24 cellular contexts compared by ENCODE assay signal in the genomic region with DNA sequence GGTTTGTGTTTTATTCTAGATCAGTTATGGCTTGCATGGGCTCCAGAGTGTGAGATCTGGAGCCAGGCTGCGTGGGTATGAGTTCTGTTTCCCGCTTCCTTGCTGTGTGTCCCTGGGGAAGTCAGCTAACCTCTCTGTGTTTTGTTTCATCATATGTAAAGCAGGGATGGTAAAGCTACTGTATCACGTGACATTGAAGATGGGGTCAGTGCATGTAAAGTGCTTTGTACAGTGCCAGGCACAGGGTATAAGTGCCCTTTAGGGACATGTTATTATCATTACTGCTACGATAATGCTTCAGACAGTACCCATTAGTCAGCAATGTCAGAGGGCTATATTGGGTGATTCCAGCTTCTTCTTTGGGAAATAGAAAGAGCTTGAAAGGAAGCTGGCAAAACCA.
"Had no signal": no experiment of that assay in that cellular context is flagged by ENCODE, and none has a peak within 500 bp of the region (broad histone marks: within the 10 kb centered on the region; RNA-seq: fewer than 3 reads in every experiment).

No MANE protein-coding gene starts in this region.

- H3K4me3 ChIP-seq: MG63, SJCRH30 had no signal

- H3K36me3 Mint-ChIP-seq: T-cell had no signal

- H3K27me3 ChIP-seq: MG63, SJCRH30 had no signal

- H3K4me1 Mint-ChIP-seq: T-cell had no signal

- ATAC-seq: Panc1, PC-3, T-cell had no signal

- H3K27ac ChIP-seq: RWPE1, SJCRH30 had no signal

- H3K4me3 Mint-ChIP-seq: T-cell had no signal

- DNase-seq: Karpas-422, KG1, MG63, NCI-H1092, NCI-H1105 treated with DMSO at 0.1 percent for 48 hours, NCI-H1417 treated with DMSO at 0.1 percent for 48 hours, NCI-H146, NCI-H1694 treated with DMSO at 0.1 percent for 48 hours, NCI-H1930, NCI-H2081, NCI-H2107, NCI-H226, NCI-H446, NCI-H510A, NCI-H524 treated with DMSO at 0.1 percent for 48 hours, NCI-H69, NCI-H774, PC-3, SHP77, SJCRH30, SW 1271, T-cell had no signal

- H3K9me3 ChIP-seq: MG63, SJCRH30 had no signal

- H3K36me3 ChIP-seq: MG63, SJCRH30 had no signal
